Comparison of ENCODE assay signal across 1 cellular context in genomic region chr9:127848756-127849504, GRCh38.
TF ChIP-seq lines count a peak whose summit lies in the region.

No MANE protein-coding gene starts in this region.

TF ChIP-seq in HepG2, 621 proteins besides CTCF, POLR2A, EP300 and RAD21 (continues in another document):
- TF ChIP-seq RAD51 (IDR thresholded peaks at IDR 0.05; ENCODE audit: borderline replicate concordance) (peak; percentile 43; the same call in 1 of the 2 replicates), ELF3 (CRISPR knock-in tag; IDR thresholded peaks at IDR 0.05) (peak; percentile 91), ZNF367 (CRISPR knock-in tag; IDR thresholded peaks at IDR 0.05; ENCODE audit: borderline replicate concordance) (no peak), GABPB1 (CRISPR knock-in tag; IDR thresholded peaks at IDR 0.05) (no peak), RXRB (CRISPR knock-in tag; IDR thresholded peaks at IDR 0.05; ENCODE audit: borderline replicate concordance) (peak; percentile 82), IRF1 (CRISPR knock-in tag; IDR thresholded peaks at IDR 0.05; ENCODE audit: low read depth) (no peak), HOXA9 (CRISPR knock-in tag; IDR thresholded peaks at IDR 0.05; ENCODE audit: borderline replicate concordance) (no peak), ZNF441 (CRISPR knock-in tag; IDR thresholded peaks at IDR 0.05; ENCODE audit: borderline replicate concordance) (no peak), ZNF788 (CRISPR knock-in tag; IDR thresholded peaks at IDR 0.05; ENCODE audit: borderline replicate concordance) (peak; percentile 12; the same call in 1 of the 2 replicates), ZNF775 (CRISPR knock-in tag; IDR thresholded peaks at IDR 0.05; ENCODE audit: borderline replicate concordance) (no peak), LCORL (IDR thresholded peaks at IDR 0.05) (no peak), LCORL (CRISPR knock-in tag; IDR thresholded peaks at IDR 0.05) (peak; percentile 61; the same call in 1 of the 2 replicates), ZEB1 (IDR thresholded peaks at IDR 0.05; ENCODE audit: insufficient replicate concordance, low read depth) (peak; percentile 85), ZNF503 (CRISPR knock-in tag; IDR thresholded peaks at IDR 0.05) (no peak), HHEX (CRISPR knock-in tag; IDR thresholded peaks at IDR 0.05) (no peak), NR2F2 (IDR thresholded peaks at IDR 0.05; ENCODE audit: borderline replicate concordance, low read depth) (0 out of 2 replicates have a peak, but pooled peaks have one; percentile 32), TAF1 (CRISPR knock-in tag; IDR thresholded peaks at IDR 0.05) (no peak), NR0B2 (CRISPR knock-in tag; IDR thresholded peaks at IDR 0.05) (no peak), KIAA2018 (CRISPR knock-in tag; IDR thresholded peaks at IDR 0.05; ENCODE audit: borderline replicate concordance) (no peak), HOXA3 (CRISPR knock-in tag; IDR thresholded peaks at IDR 0.05) (peak; percentile 58; the same call in 1 of the 2 replicates), SMAD3 (CRISPR knock-in tag; IDR thresholded peaks at IDR 0.05) (no peak), ZNF678 (CRISPR knock-in tag; IDR thresholded peaks at IDR 0.05) (no peak), FOXO1 (CRISPR knock-in tag; IDR thresholded peaks at IDR 0.05) (peak; percentile 25; the same call in 1 of the 2 replicates), ZNF574 (CRISPR knock-in tag; IDR thresholded peaks at IDR 0.05) (no peak), RBFOX2 (IDR thresholded peaks at IDR 0.05; ENCODE audit: low read depth, low read length) (no peak), NFATC3 (CRISPR knock-in tag; IDR thresholded peaks at IDR 0.05) (no peak), FLYWCH1 (CRISPR knock-in tag; IDR thresholded peaks at IDR 0.05) (no peak), ZNF350 (CRISPR knock-in tag; IDR thresholded peaks at IDR 0.05; ENCODE audit: borderline replicate concordance, low read depth) (no peak), JUN (CRISPR knock-in tag; IDR thresholded peaks at IDR 0.05) (peak; percentile 56; the same call in 1 of the 2 replicates), ZNF777 (CRISPR knock-in tag; IDR thresholded peaks at IDR 0.05) (no peak), TFAP4 (IDR thresholded peaks at IDR 0.05; ENCODE audit: borderline replicate concordance, low read depth) (peak; percentile 22; the same call in 1 of the 2 replicates), FOXM1 (CRISPR knock-in tag; IDR thresholded peaks at IDR 0.05) (no peak), ATF4 (CRISPR knock-in tag; IDR thresholded peaks at IDR 0.05) (no peak)
- TF ChIP-seq, protein P1, sequence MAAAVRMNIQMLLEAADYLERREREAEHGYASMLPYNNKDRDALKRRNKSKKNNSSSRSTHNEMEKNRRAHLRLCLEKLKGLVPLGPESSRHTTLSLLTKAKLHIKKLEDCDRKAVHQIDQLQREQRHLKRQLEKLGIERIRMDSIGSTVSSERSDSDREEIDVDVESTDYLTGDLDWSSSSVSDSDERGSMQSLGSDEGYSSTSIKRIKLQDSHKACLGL (CRISPR knock-in tag; IDR thresholded peaks at IDR 0.05), result no peak
- TF ChIP-seq, protein P2, sequence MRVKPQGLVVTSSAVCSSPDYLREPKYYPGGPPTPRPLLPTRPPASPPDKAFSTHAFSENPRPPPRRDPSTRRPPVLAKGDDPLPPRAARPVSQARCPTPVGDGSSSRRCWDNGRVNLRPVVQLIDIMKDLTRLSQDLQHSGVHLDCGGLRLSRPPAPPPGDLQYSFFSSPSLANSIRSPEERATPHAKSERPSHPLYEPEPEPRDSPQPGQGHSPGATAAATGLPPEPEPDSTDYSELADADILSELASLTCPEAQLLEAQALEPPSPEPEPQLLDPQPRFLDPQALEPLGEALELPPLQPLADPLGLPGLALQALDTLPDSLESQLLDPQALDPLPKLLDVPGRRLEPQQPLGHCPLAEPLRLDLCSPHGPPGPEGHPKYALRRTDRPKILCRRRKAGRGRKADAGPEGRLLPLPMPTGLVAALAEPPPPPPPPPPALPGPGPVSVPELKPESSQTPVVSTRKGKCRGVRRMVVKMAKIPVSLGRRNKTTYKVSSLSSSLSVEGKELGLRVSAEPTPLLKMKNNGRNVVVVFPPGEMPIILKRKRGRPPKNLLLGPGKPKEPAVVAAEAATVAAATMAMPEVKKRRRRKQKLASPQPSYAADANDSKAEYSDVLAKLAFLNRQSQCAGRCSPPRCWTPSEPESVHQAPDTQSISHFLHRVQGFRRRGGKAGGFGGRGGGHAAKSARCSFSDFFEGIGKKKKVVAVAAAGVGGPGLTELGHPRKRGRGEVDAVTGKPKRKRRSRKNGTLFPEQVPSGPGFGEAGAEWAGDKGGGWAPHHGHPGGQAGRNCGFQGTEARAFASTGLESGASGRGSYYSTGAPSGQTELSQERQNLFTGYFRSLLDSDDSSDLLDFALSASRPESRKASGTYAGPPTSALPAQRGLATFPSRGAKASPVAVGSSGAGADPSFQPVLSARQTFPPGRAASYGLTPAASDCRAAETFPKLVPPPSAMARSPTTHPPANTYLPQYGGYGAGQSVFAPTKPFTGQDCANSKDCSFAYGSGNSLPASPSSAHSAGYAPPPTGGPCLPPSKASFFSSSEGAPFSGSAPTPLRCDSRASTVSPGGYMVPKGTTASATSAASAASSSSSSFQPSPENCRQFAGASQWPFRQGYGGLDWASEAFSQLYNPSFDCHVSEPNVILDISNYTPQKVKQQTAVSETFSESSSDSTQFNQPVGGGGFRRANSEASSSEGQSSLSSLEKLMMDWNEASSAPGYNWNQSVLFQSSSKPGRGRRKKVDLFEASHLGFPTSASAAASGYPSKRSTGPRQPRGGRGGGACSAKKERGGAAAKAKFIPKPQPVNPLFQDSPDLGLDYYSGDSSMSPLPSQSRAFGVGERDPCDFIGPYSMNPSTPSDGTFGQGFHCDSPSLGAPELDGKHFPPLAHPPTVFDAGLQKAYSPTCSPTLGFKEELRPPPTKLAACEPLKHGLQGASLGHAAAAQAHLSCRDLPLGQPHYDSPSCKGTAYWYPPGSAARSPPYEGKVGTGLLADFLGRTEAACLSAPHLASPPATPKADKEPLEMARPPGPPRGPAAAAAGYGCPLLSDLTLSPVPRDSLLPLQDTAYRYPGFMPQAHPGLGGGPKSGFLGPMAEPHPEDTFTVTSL (CRISPR knock-in tag; IDR thresholded peaks at IDR 0.05; ENCODE audit: borderline replicate concordance), result peak; percentile 29; the same call in 1 of the 2 replicates
